ENCODE assay signal across 11 cellular contexts in the genomic region with DNA sequence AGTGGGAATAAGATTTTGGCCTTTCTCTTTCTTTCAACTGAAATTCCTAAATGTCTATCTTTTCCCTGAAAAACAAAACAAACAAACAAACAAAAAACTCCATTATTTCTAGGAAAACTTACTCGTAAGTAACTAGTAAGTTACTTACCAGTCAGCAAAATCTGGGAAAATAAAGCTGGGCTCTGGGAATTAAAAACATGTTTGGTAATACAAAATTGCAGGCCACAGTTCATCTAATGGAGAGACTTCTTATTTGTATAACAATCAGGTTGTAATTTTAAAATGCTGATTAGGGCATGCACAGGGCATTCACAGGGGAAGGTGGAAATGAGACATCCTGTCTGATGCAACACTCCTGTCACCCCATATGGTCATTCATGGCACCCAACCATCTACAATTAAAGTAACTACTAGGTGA. TPM values are rescaled to one million over a fixed set of nuclear protein-coding genes. Genes with fewer than 3 reads are reported as not detected.
DNase-seq lines count a peak whose midpoint lies in the region; ATAC-seq and TF ChIP-seq lines count a peak whose summit lies in the region.
"Had no signal": no experiment of that assay in that cellular context is flagged by ENCODE, and none has a peak within 500 bp of the region (broad histone marks: within the 10 kb centered on the region; RNA-seq: fewer than 3 reads in every experiment).

No MANE protein-coding gene starts in this region.

- no peak overlapping the region for H3K4me3 Mint-ChIP-seq in Caco-2 (ENCODE audit: unreplicated experiment)

- H3K36me3 ChIP-seq in GM06990 (ENCODE audit: control insufficient read depth, insufficient read depth, low read length) (no peaks in the 10 kb centered on the region), SU-DHL-6 (ENCODE audit: low read length) (no peaks in the 10 kb centered on the region), Caco-2 (ENCODE audit: control insufficient read depth, insufficient read depth, low read length) (no peaks in the 10 kb centered on the region)
- H3K36me3 ChIP-seq: adrenal gland had no signal

- POLR2A ChIA-PET in Caco-2 (lab: Charles Lee) = no interaction called here

- no peaks in the 10 kb centered on the region for H3K9me3 ChIP-seq in SU-DHL-6 (ENCODE audit: insufficient read depth, low read length)
- H3K9me3 ChIP-seq in Caco-2 = no peaks in the 10 kb centered on the region
- H3K9me3 ChIP-seq: adrenal gland had no signal

- DNase-seq in CD1c-positive myeloid dendritic cell (ENCODE audit: extremely low spot score) (peak; percentile 30), GM06990 (ENCODE audit: extremely low read depth, insufficient read length) (peak; percentile 31), fibroblast of the aortic adventitia (ENCODE audit: low read depth) (peak; percentile 31), Caco-2 (no peak), globus pallidus (ENCODE audit: low spot score) (no peak), NCI-H2107 treated with DMSO at 0.1 percent for 48 hours (lab: John Stamatoyannopoulos, UW; ENCODE audit: unreplicated experiment) (no peak)
- DNase-seq: PC-3 had no signal

- no peak for TF ChIP-seq CTCF in GM06990 (IDR thresholded peaks at IDR 0.05; ENCODE audit: insufficient read depth, low read length, poor library complexity, severe bottlenecking)
- no peak for TF ChIP-seq CTCF in SU-DHL-6 (IDR thresholded peaks at IDR 0.05; ENCODE audit: insufficient read depth, low read length, poor library complexity, severe bottlenecking)
- no peak for TF ChIP-seq CTCF in fibroblast of the aortic adventitia (IDR thresholded peaks at IDR 0.05; ENCODE audit: insufficient read depth, low read length)
- TF ChIP-seq CTCF in Caco-2 (IDR thresholded peaks at IDR 0.05; ENCODE audit: insufficient read depth in 1 of 2, low read depth in 1 of 2, low read length in 1 of 2, severe bottlenecking in 1 of 2, unreplicated experiment in 1 of 2) = no peak

- no peaks in the 10 kb centered on the region for H3K36me3 Mint-ChIP-seq in Caco-2 (ENCODE audit: insufficient read depth, unreplicated experiment)

- no peak overlapping the region for H3K27ac ChIP-seq in SU-DHL-6 (ENCODE audit: low read depth, low read length)
- H3K27ac ChIP-seq: adrenal gland had no signal

- no peaks in the 10 kb centered on the region for H3K27me3 ChIP-seq in GM06990 (replicated peaks; ENCODE audit: control insufficient read depth, insufficient read depth, low read length)
- H3K27me3 ChIP-seq in SU-DHL-6 (ENCODE audit: low read length) = no peaks in the 10 kb centered on the region
- H3K27me3 ChIP-seq in Caco-2 (replicated peaks; ENCODE audit: control insufficient read depth, insufficient read depth, low read length) = no peaks in the 10 kb centered on the region
- H3K27me3 ChIP-seq: adrenal gland had no signal

- no peak for ATAC-seq in GM19452 (IDR thresholded peaks at IDR 0.05; ENCODE audit: unreplicated experiment)
- ATAC-seq: PC-3 had no signal

- H3K9me3 Mint-ChIP-seq in Caco-2 (ENCODE audit: unreplicated experiment) = no peaks in the 10 kb centered on the region
- H3K9me3 Mint-ChIP-seq: nephron had no signal

- BruUV-seq in Caco-2 (replicated peaks; lab: Mats Ljungman, UMichigan) = no TSS peak

- 0 out of 2 replicates have a peak, but pooled peaks cover 8% of the 10 kb centered on the region for H3K4me1 ChIP-seq in Caco-2

- no peaks in the 10 kb centered on the region for H4K20me1 ChIP-seq in SU-DHL-6 (ENCODE audit: low read depth, low read length)

- intact Hi-C loops in Caco-2 (cut with micrococcal nuclease; ENCODE audit: unreplicated experiment) = loop anchor here (10.0 kb wide), 1 partner anchor 154 kb away; no protein-coding TSS in a partner anchor

- peaks cover 7% of the 10 kb centered on the region; the same call in 1 of the 2 replicates for H3F3A ChIP-seq in SU-DHL-6 (ENCODE audit: insufficient read depth)

- CTCF ChIA-PET in Caco-2 (lab: Charles Lee) = no interaction called here

- H3K4me2 ChIP-seq in SU-DHL-6 (ENCODE audit: low read depth, low read length, poor library complexity, severe bottlenecking) = no peak overlapping the region

- H3K4me3 ChIP-seq in GM06990 (replicated peaks; ENCODE audit: low read depth, low read length) (no peak overlapping the region), SU-DHL-6 (ENCODE audit: insufficient read depth, low read length, poor library complexity, severe bottlenecking) (no peak overlapping the region), fibroblast of the aortic adventitia (ENCODE audit: low read depth, low read length) (no peak overlapping the region), Caco-2 (ENCODE audit: low read depth, low read length) (no peak overlapping the region)
- H3K4me3 ChIP-seq: adrenal gland had no signal

- H3K4me1 Mint-ChIP-seq in Caco-2 (ENCODE audit: low read depth, unreplicated experiment) = peaks cover 8% of the 10 kb centered on the region

- H3K27me3 Mint-ChIP-seq in Caco-2 (ENCODE audit: insufficient read depth, unreplicated experiment) = peaks cover 3% of the 10 kb centered on the region

- H3K79me2 ChIP-seq in SU-DHL-6 (ENCODE audit: insufficient read depth, low read length) = no peaks in the 10 kb centered on the region

- no peaks in the 10 kb centered on the region for H3K9me2 ChIP-seq in SU-DHL-6 (replicated peaks; ENCODE audit: insufficient read depth, low read length)

- H3K9ac ChIP-seq in SU-DHL-6 (ENCODE audit: low read length) = peak overlapping the region; percentile 21; the same call in 1 of the 2 replicates

- H2AFZ ChIP-seq in SU-DHL-6 (ENCODE audit: low read depth, low read length, severe bottlenecking) = peak overlapping the region; percentile 35

- no peak overlapping the region for H3K27ac Mint-ChIP-seq in Caco-2 (ENCODE audit: unreplicated experiment)
- H3K27ac Mint-ChIP-seq: nephron had no signal

RNA-seq across cellular contexts. Expression of a gene that starts 3.8 kb away (rescaled TPM):
- total RNA-seq in fibroblast of the aortic adventitia (ENCODE audit: low replicate concordance) (78.1 and 84.9 TPM in 2 replicates), Caco-2 (2022) (18.7 and 21.8 TPM in 2 replicates)

RNA-seq across cellular contexts. Expression of a gene that starts 51.1 kb away (rescaled TPM):
- 267 and 308 TPM in 2 replicates for total RNA-seq in fibroblast of the aortic adventitia (ENCODE audit: low replicate concordance)
- 160 and 170 TPM in 2 replicates for total RNA-seq in Caco-2 (2022)

Comparison
In these comparisons a context has a peak if more than half of its experiments do, and no peak if none do; other contexts are left out.
1. DNase-seq: peak in CD1c-positive myeloid dendritic cell (single experiment), GM06990 (single experiment) and fibroblast of the aortic adventitia (single experiment); none in Caco-2 (0 of 2), globus pallidus (single experiment) and NCI-H2107 treated with DMSO at 0.1 percent for 48 hours (single experiment).